Comparison of ENCODE assay signal across 25 cellular contexts in genomic region chr15:76753131-76753530, GRCh38.
"Had no signal": no experiment of that assay in that cellular context is flagged by ENCODE, and none has a peak within 500 bp of the region (broad histone marks: within the 10 kb centered on the region; RNA-seq: fewer than 3 reads in every experiment).

No MANE protein-coding gene starts in this region.

- H3K4me3 ChIP-seq: colonic mucosa, gastroesophageal sphincter, heart right ventricle, left lung, neural progenitor cell, prostate gland, right atrium auricular region, sigmoid colon, stomach, testis, tibial artery had no signal

- H3K36me3 ChIP-seq: colonic mucosa, neural progenitor cell, prostate gland, right atrium auricular region had no signal

- H3K4me2 ChIP-seq: neural progenitor cell had no signal

- H3K4me1 ChIP-seq: colonic mucosa, gastroesophageal sphincter, heart right ventricle, left lung, neural progenitor cell, parathyroid adenoma, prostate gland, right atrium auricular region, sigmoid colon, stomach, testis, tibial artery had no signal

- H3K9ac ChIP-seq: neural progenitor cell, parathyroid adenoma had no signal

- H3K27me3 ChIP-seq: colonic mucosa, gastroesophageal sphincter, heart right ventricle, left lung, neural progenitor cell, right atrium auricular region, sigmoid colon, stomach, testis, tibial artery had no signal

- FAIRE-seq: islet of Langerhans had no signal

- H3K27ac ChIP-seq: colonic mucosa, epithelial cell of prostate, gastroesophageal sphincter, heart right ventricle, left lung, neural progenitor cell, parathyroid adenoma, prostate gland, right atrium auricular region, sigmoid colon, stomach, testis, tibial artery had no signal

- ATAC-seq: esophagus mucosa; gastroesophageal sphincter; heart right ventricle; left cardiac atrium; left lung; naive thymus-derived CD4-positive, alpha-beta T cell had no signal

- DNase-seq: colonic mucosa; effector CD8-positive, alpha-beta T cell; endodermal cell; foreskin fibroblast; glutamatergic neuron; heart right ventricle; hippocampal formation; left cardiac atrium; left lung; mesendoderm; midbrain; naive thymus-derived CD4-positive, alpha-beta T cell; sigmoid colon; stimulated activated naive CD4-positive, alpha-beta T cell treated with Interleukin-2 at 50 U/mL for 16 hours; stomach; testis; tibial artery had no signal

- H3K79me2 ChIP-seq: parathyroid adenoma had no signal

- H3K9me3 ChIP-seq: colonic mucosa, left lung, prostate gland, right atrium auricular region, sigmoid colon, stomach, testis, tibial artery had no signal

- H2AFZ ChIP-seq: neural progenitor cell, parathyroid adenoma had no signal
